8 cellular contexts compared by ENCODE assay signal in the genomic region with DNA sequence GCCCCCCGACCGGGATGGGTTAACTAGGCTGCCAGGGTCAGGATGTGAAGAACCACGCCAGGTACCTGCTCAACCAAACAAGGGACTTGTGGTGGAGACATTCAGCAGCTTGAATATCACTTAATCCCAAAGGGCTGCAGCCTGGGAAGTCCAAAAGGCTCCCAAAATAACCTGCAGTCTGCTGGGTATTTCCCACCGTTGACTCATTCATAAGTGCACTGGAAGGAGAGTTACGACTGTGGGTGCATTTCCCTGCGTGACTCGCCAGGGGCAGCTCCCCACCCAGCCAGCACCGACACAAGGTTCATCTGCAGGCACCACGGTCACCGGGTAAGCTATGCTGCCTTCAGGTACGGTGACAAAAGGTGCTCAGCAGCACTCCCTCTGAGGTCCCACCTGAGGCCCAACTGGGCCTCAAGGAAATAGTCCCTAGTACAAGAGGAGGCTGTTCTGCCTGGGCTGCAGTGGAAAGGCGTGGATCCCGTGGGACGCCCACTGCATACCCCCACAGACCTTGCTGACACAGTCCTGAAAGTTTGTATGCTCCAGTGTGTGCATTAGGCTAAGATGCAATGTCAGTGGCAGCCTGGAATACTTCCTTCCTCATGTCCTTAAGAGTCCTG.
DNase-seq lines count a peak whose midpoint lies in the region; ATAC-seq, FAIRE-seq and TF ChIP-seq lines count a peak whose summit lies in the region.

No MANE protein-coding gene starts in this region.

- WGBS in upper lobe of left lung, 2 donors: 40 to 78% methylated on average over 1 to 14 of the region's 14 CpGs

- no peak overlapping the region for H3K27ac Mint-ChIP-seq in immature natural killer cell

- no peak for TF ChIP-seq POLR2A in upper lobe of left lung (IDR thresholded peaks at IDR 0.05)

- TF ChIP-seq EP300 in upper lobe of left lung (IDR thresholded peaks at IDR 0.05): no peak

- H3K27me3 ChIP-seq in BLaER1 (no peaks in the 10 kb centered on the region), upper lobe of left lung (no peaks in the 10 kb centered on the region)

- intact Hi-C loops in posterior vena cava (cut with DNase I): loop anchor here (5.0 to 10.0 kb wide), 3 partner anchors 437 to 475 kb away; no protein-coding TSS in a partner anchor

- peaks cover 2 to 5% of the 10 kb centered on the region in 2 donors for H3K4me1 Mint-ChIP-seq in immature natural killer cell

- H3K4me2 ChIP-seq in BLaER1: peak overlapping the region; percentile 44

- H3K36me3 Mint-ChIP-seq in immature natural killer cell: peaks cover 4 to 18% (median 12%) of the 10 kb centered on the region in 3 donors

- no peaks in the 10 kb centered on the region for H3K9me3 Mint-ChIP-seq in immature natural killer cell

- no peak overlapping the region for H3K4me3 ChIP-seq in BLaER1
- no peak overlapping the region for H3K4me3 ChIP-seq in cardiac fibroblast (replicated peaks in 1 of 2; ENCODE audit: low read depth in 2 of 2, low read length in 2 of 2)
- no peak overlapping the region for H3K4me3 ChIP-seq in upper lobe of left lung

- no peak overlapping the region for H3K4me3 Mint-ChIP-seq in immature natural killer cell

- peak; percentile 47 for TF ChIP-seq CTCF in cardiac fibroblast (IDR thresholded peaks at IDR 0.05; ENCODE audit: low read depth, low read length)
- TF ChIP-seq CTCF in upper lobe of left lung (IDR thresholded peaks at IDR 0.05): no peak

- H3K9me3 ChIP-seq in BLaER1 (no peaks in the 10 kb centered on the region), upper lobe of left lung (no peaks in the 10 kb centered on the region)

- H3K9ac ChIP-seq in BLaER1: no peak overlapping the region

- DNase-seq in cardiac fibroblast (ENCODE audit: low read depth in 2 of 2) (peak in 1 of 2 donors; percentile 72), posterior vena cava (ENCODE audit: low spot score) (no peak), upper lobe of left lung (no peak), immature natural killer cell (no peak), frontal cortex (ENCODE audit: low spot score in 2 of 2) (no peak)

- FAIRE-seq in frontal cortex (lab: Jason Lieb, UNC): no peak

- H3K4me1 ChIP-seq in BLaER1 (peaks cover 57% of the 10 kb centered on the region), upper lobe of left lung (peaks cover 0 to 3% (median under 1%) of the 10 kb centered on the region in 4 donors)

- peak overlapping the region; percentile 51 for H3K27ac ChIP-seq in BLaER1
- no peak overlapping the region for H3K27ac ChIP-seq in upper lobe of left lung

- peaks cover 98% of the 10 kb centered on the region for H4K20me1 ChIP-seq in BLaER1

- peaks cover 99% of the 10 kb centered on the region for H3K36me3 ChIP-seq in BLaER1
- peaks cover 8 to 34% (median 32%) of the 10 kb centered on the region in 4 donors for H3K36me3 ChIP-seq in upper lobe of left lung

- peaks cover 0 to 2% (median 0%) of the 10 kb centered on the region in 3 donors for H3K27me3 Mint-ChIP-seq in immature natural killer cell (ENCODE audit: low read depth in 3 of 3)

- peak; percentile 72 for ATAC-seq in GM19351 (IDR thresholded peaks at IDR 0.05; ENCODE audit: unreplicated experiment)
- ATAC-seq in HG03460 (IDR thresholded peaks at IDR 0.05; ENCODE audit: unreplicated experiment): peak; percentile 74
- ATAC-seq in upper lobe of left lung (ENCODE audit: low FRiP score in 2 of 2): no peak

Comparison
In these comparisons a context has a peak if more than half of its experiments do, and no peak if none do; other contexts are left out.
1. ATAC-seq: peak in GM19351 (single experiment) and HG03460 (single experiment); none in upper lobe of left lung (0 of 2).